11 cellular contexts compared by ENCODE assay signal in the genomic region with DNA sequence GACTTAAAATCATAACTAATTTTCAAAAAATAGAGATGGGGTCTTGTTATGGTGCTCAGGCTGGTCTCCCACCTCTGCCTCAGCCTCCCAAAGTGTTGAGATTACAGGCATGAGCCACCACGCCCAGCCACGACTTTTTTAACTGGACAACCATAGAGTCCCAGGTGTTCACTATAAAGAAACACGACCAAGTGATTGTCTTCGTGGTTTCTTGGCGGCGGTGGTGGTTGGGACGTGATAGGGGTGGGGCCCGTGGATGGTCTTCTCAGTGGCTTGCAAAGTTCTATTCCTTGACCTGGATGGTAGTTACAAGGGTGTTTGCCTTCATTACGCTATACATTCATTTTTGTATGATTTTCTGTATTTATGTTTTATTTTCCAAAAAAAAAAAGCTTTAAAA. TPM values are rescaled to one million over a fixed set of nuclear protein-coding genes. Genes with fewer than 3 reads are reported as not detected.
DNase-seq lines count a peak whose midpoint lies in the region; ATAC-seq and TF ChIP-seq lines count a peak whose summit lies in the region.
"Had no signal": no experiment of that assay in that cellular context is flagged by ENCODE, and none has a peak within 500 bp of the region (broad histone marks: within the 10 kb centered on the region; RNA-seq: fewer than 3 reads in every experiment).

No MANE protein-coding gene starts in this region.

- no peaks in the 10 kb centered on the region for H3K36me3 Mint-ChIP-seq in CD4-positive, alpha-beta T cell (ENCODE audit: low read depth)
- no peaks in the 10 kb centered on the region for H3K36me3 Mint-ChIP-seq in endodermal cell (ENCODE audit: low read depth)

- ATAC-seq in CD4-positive, alpha-beta T cell (ENCODE audit: poor library complexity) = peak; percentile 26
- ATAC-seq in GM18502 (IDR thresholded peaks at IDR 0.05; ENCODE audit: poor library complexity, unreplicated experiment) = peak; percentile 5
- no peak for ATAC-seq in sciatic nerve
- ATAC-seq in GM21786 (IDR thresholded peaks at IDR 0.05; ENCODE audit: unreplicated experiment) = no peak

- intact Hi-C loops in CD4-positive, alpha-beta T cell (cut with DNase I, micrococcal nuclease) = loop anchor here (1.0 to 10.0 kb wide), 2 partner anchors 124 to 241 kb away; no protein-coding TSS in a partner anchor
- intact Hi-C loops in sciatic nerve (cut with DNase I) = loop anchor here (5.0 to 10.0 kb wide), 2 partner anchors 209 to 244 kb away; no protein-coding TSS in a partner anchor

- peak in 1 of 10 experiments; percentile 3 for DNase-seq in CD4-positive, alpha-beta T cell
- DNase-seq in Karpas-422 (no peak), endodermal cell (peak; percentile 33), NCI-H1436 treated with DMSO at 0.1 percent for 48 hours (lab: John Stamatoyannopoulos, UW) (no peak), DMS153 (lab: John Stamatoyannopoulos, UW) (no peak), sciatic nerve (ENCODE audit: low spot score) (no peak)
- DNase-seq: EL, NCI-H1048, NCI-H2081 treated with DMSO at 0.1 percent for 48 hours had no signal

- no peak overlapping the region for H3K27ac Mint-ChIP-seq in CD4-positive, alpha-beta T cell
- H3K27ac Mint-ChIP-seq in endodermal cell = no peak overlapping the region

- POLR2A ChIA-PET in CD4-positive, alpha-beta T cell (lab: Charles Lee) = interaction anchor here (0.6 to 2.9 kb wide), 5 partner anchors 33 to 310 kb away, joined by 3 to 19 read pairs (median 13); a partner anchor contains a TSS

- no peaks in the 10 kb centered on the region for H3K9me2 ChIP-seq in Karpas-422 (replicated peaks; ENCODE audit: insufficient read depth, low read length)

- H3K4me3 ChIP-seq in Karpas-422 (ENCODE audit: low read length) = no peak overlapping the region
- no peak overlapping the region for H3K4me3 ChIP-seq in endodermal cell (ENCODE audit: low read length)

- peaks cover 4% of the 10 kb centered on the region for H3K27me3 Mint-ChIP-seq in CD4-positive, alpha-beta T cell
- no peaks in the 10 kb centered on the region for H3K27me3 Mint-ChIP-seq in endodermal cell (ENCODE audit: insufficient read depth)

- H3K9me3 Mint-ChIP-seq in CD4-positive, alpha-beta T cell = no peaks in the 10 kb centered on the region
- no peaks in the 10 kb centered on the region for H3K9me3 Mint-ChIP-seq in endodermal cell

- no peak for TF ChIP-seq CTCF in CD4-positive, alpha-beta T cell (IDR thresholded peaks at IDR 0.05)
- TF ChIP-seq CTCF in endodermal cell (conservative IDR thresholded peaks at IDR 0.05) = no peak

- H3K4me2 ChIP-seq in Karpas-422 (ENCODE audit: low read depth, low read length, poor library complexity, severe bottlenecking) = peak overlapping the region; percentile 7

- peaks cover 4% of the 10 kb centered on the region for H3K4me1 Mint-ChIP-seq in CD4-positive, alpha-beta T cell (ENCODE audit: low read depth)
- peaks cover 9% of the 10 kb centered on the region for H3K4me1 Mint-ChIP-seq in endodermal cell

- no peak overlapping the region for H3K9ac ChIP-seq in Karpas-422 (ENCODE audit: low read length)
- H3K9ac ChIP-seq in endodermal cell (ENCODE audit: extremely low read depth, low read length, poor library complexity, severe bottlenecking) = no peak overlapping the region

- CTCF ChIA-PET in CD4-positive, alpha-beta T cell (lab: Charles Lee) = interaction anchor here (0.6 to 3.1 kb wide), 13 partner anchors 10 to 250 kb away, joined by 3 to 45 read pairs (median 4); a partner anchor contains a TSS

- WGBS in endodermal cell (ENCODE audit: insufficient coverage in 1 of 2, insufficient read length in 1 of 2), 2 experiments = 93 to 100% methylated on average over 1 to 9 of the region's 9 CpGs

- H3K27me3 ChIP-seq in CD4-positive, alpha-beta T cell (ENCODE audit: control insufficient read depth, insufficient read depth, low read length) = no peaks in the 10 kb centered on the region
- no peaks in the 10 kb centered on the region for H3K27me3 ChIP-seq in Karpas-422 (ENCODE audit: low read length)
- H3K27me3 ChIP-seq in endodermal cell (ENCODE audit: control insufficient read depth, insufficient read depth, low read length, poor library complexity, severe bottlenecking) = no peaks in the 10 kb centered on the region

- H3K36me3 ChIP-seq in Karpas-422 (ENCODE audit: insufficient read depth, low read length) = no peaks in the 10 kb centered on the region
- no peaks in the 10 kb centered on the region for H3K36me3 ChIP-seq in endodermal cell (ENCODE audit: control insufficient read depth, insufficient read depth, low read length)

- no peaks in the 10 kb centered on the region for H3K79me2 ChIP-seq in Karpas-422 (ENCODE audit: low read length)

- H3K4me1 ChIP-seq in Karpas-422 (ENCODE audit: low read length) = peaks cover 4% of the 10 kb centered on the region; the same call in 1 of the 2 replicates
- H3K4me1 ChIP-seq in endodermal cell (ENCODE audit: control insufficient read depth, insufficient read depth, low read length) = no peaks in the 10 kb centered on the region

- no peak overlapping the region for H3K4me3 Mint-ChIP-seq in CD4-positive, alpha-beta T cell
- H3K4me3 Mint-ChIP-seq in endodermal cell = no peak overlapping the region

- H3K9me3 ChIP-seq in CD4-positive, alpha-beta T cell (ENCODE audit: control insufficient read depth, low read length) = no peaks in the 10 kb centered on the region
- H3K9me3 ChIP-seq in Karpas-422 (ENCODE audit: low read length) (no peaks in the 10 kb centered on the region), endodermal cell (ENCODE audit: control insufficient read depth, low read length) (no peaks in the 10 kb centered on the region)

- no peaks in the 10 kb centered on the region for H4K20me1 ChIP-seq in Karpas-422 (ENCODE audit: insufficient read depth, low read depth, low read length)

- H2AFZ ChIP-seq in Karpas-422 (ENCODE audit: low read length) = no peak overlapping the region

- no peak overlapping the region for H3K27ac ChIP-seq in CD4-positive, alpha-beta T cell (ENCODE audit: low read depth, low read length)
- no peak overlapping the region for H3K27ac ChIP-seq in Karpas-422 (ENCODE audit: low read length)
- no peak overlapping the region for H3K27ac ChIP-seq in endodermal cell (ENCODE audit: low read depth, low read length)

RNA-seq across cellular contexts. Expression of a gene that starts 34.6 kb away (rescaled TPM):
- total RNA-seq in CD4-positive, alpha-beta T cell = 10 to 100 TPM; 14.5 to 16.8 TPM
- total RNA-seq in Karpas-422 (2014; rRNA removed; shearing (Covaris generic); ENCODE audit: low replicate concordance) = 24.1 and 52.4 TPM in 2 replicates
- 10 to 100 TPM; 19.5 to 23.4 TPM for total RNA-seq in endodermal cell
- polyA plus RNA-seq in endodermal cell (2013, experiment 1 of 2) = 27.2 TPM
- polyA plus RNA-seq in endodermal cell (2013, experiment 2 of 2) = 25.9 TPM
- 23.7 TPM for total RNA-seq in sciatic nerve

Comparison
In these comparisons a context has a peak if more than half of its experiments do, and no peak if none do; other contexts are left out.
1. ATAC-seq: peak in CD4-positive, alpha-beta T cell (single experiment) and GM18502 (single experiment); none in sciatic nerve (single experiment) and GM21786 (single experiment).